Comparison of ENCODE assay signal across 2 cellular contexts in genomic region chr9:728535-728934, GRCh38.
TF ChIP-seq lines count a peak whose summit lies in the region.

No MANE protein-coding gene starts in this region.

TF ChIP-seq in GM23338, 12 proteins besides CTCF, POLR2A, EP300 and RAD21:
- TF ChIP-seq ZNF462 (CRISPR knock-in tag; IDR thresholded peaks at IDR 0.05) (no peak), EZH2 (IDR thresholded peaks at IDR 0.05; ENCODE audit: low read depth, unreplicated experiment) (no peak), JUNB (IDR thresholded peaks at IDR 0.05; ENCODE audit: unreplicated experiment) (no peak), ETS1 (IDR thresholded peaks at IDR 0.05) (no peak), NANOG (IDR thresholded peaks at IDR 0.05; ENCODE audit: borderline replicate concordance) (no peak), CREB1 (CRISPR knock-in tag; IDR thresholded peaks at IDR 0.05; ENCODE audit: low read depth) (no peak), STAT1 (IDR thresholded peaks at IDR 0.05; ENCODE audit: unreplicated experiment) (no peak), REST (IDR thresholded peaks at IDR 0.05; ENCODE audit: unreplicated experiment) (no peak), POLR2AphosphoS5 (IDR thresholded peaks at IDR 0.05; ENCODE audit: low read depth) (no peak), ZNF114 (CRISPR knock-in tag; IDR thresholded peaks at IDR 0.05) (no peak)

TF ChIP-seq in WTC11, 78 proteins besides CTCF, POLR2A, EP300 and RAD21 (continued from another document):
- TF ChIP-seq, protein P1, sequence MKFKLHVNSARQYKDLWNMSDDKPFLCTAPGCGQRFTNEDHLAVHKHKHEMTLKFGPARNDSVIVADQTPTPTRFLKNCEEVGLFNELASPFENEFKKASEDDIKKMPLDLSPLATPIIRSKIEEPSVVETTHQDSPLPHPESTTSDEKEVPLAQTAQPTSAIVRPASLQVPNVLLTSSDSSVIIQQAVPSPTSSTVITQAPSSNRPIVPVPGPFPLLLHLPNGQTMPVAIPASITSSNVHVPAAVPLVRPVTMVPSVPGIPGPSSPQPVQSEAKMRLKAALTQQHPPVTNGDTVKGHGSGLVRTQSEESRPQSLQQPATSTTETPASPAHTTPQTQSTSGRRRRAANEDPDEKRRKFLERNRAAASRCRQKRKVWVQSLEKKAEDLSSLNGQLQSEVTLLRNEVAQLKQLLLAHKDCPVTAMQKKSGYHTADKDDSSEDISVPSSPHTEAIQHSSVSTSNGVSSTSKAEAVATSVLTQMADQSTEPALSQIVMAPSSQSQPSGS (CRISPR knock-in tag; IDR thresholded peaks at IDR 0.05; ENCODE audit: borderline replicate concordance, low read depth) = no peak
TF ChIP-seq in WTC11: peak in this region for 0.
